In the genomic region with DNA sequence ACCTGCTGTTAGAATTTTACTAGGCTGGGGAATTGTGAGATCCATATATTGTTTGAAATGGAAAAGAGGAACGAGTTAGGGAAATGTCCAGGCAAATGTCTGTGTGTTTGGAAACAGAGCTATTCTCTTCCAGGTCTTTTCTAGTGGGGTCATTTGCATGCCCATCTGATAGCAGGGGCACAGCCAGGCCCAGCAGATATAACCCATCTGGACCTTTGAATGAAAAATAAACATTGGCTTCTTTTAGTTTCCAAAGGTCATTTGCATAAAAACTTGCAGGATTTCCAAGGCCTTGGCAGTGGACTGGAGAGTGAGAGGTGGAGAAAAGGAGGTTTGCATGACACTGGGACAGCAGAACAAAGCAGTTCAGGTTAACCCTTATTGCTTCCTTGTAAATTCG, we compare ENCODE assay signal across 2 cellular contexts.
TF ChIP-seq lines count a peak whose summit lies in the region.

No MANE protein-coding gene starts in this region.

TF ChIP-seq in liver, 16 proteins besides CTCF, POLR2A, EP300 and RAD21 (continued from another document):
- TF ChIP-seq, protein P1, sequence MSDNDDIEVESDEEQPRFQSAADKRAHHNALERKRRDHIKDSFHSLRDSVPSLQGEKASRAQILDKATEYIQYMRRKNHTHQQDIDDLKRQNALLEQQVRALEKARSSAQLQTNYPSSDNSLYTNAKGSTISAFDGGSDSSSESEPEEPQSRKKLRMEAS (IDR thresholded peaks at IDR 0.05): peak; percentile 55
- TF ChIP-seq HNF4A (conservative IDR thresholded peaks at IDR 0.05): peak; percentile 49 to 64

TF ChIP-seq in HepG2, 621 proteins besides CTCF, POLR2A, EP300 and RAD21 (continued from another document):
- no peak for TF ChIP-seq ZNF503 (CRISPR knock-in tag; IDR thresholded peaks at IDR 0.05)
- no peak for TF ChIP-seq ZNF337 (CRISPR knock-in tag; IDR thresholded peaks at IDR 0.05; ENCODE audit: borderline replicate concordance, low read depth)
- no peak for TF ChIP-seq FOXK2 (IDR thresholded peaks at IDR 0.05)
- TF ChIP-seq ZNF530 (CRISPR knock-in tag; IDR thresholded peaks at IDR 0.05; ENCODE audit: low read depth): no peak
- TF ChIP-seq SMAD1 (CRISPR knock-in tag; IDR thresholded peaks at IDR 0.05; ENCODE audit: borderline replicate concordance, low read depth): no peak
- no peak for TF ChIP-seq ZNF670 (CRISPR knock-in tag; IDR thresholded peaks at IDR 0.05; ENCODE audit: borderline replicate concordance)
- TF ChIP-seq YY1 (IDR thresholded peaks at IDR 0.05; ENCODE audit: insufficient read depth, insufficient replicate concordance, low read depth, low read length): no peak
- no peak for TF ChIP-seq HMG20A (CRISPR knock-in tag; IDR thresholded peaks at IDR 0.05; ENCODE audit: borderline replicate concordance)
- TF ChIP-seq SMARCC2 (IDR thresholded peaks at IDR 0.05): no peak
- no peak for TF ChIP-seq HNF1B (CRISPR knock-in tag; IDR thresholded peaks at IDR 0.05)
- no peak for TF ChIP-seq ZNF605 (CRISPR knock-in tag; IDR thresholded peaks at IDR 0.05)
